ENCODE assay signal across 31 cellular contexts in genomic region chr1:115261511-115261910, GRCh38.
"Had no signal": no experiment of that assay in that cellular context is flagged by ENCODE, and none has a peak within 500 bp of the region (broad histone marks: within the 10 kb centered on the region; RNA-seq: fewer than 3 reads in every experiment).

No MANE protein-coding gene starts in this region.

- H3K4me3 ChIP-seq: adrenal gland, body of pancreas, breast epithelium had no signal

- ATAC-seq: activated CD8-positive, alpha-beta T cell treated with anti-CD3 and anti-CD28 coated beads for 36 hours; activated naive CD4-positive, alpha-beta T cell treated with anti-CD3 and anti-CD28 coated beads, Interleukin-2, amount 50 U/mL, for 72 hours; activated T-cell treated with anti-CD3 and anti-CD28 coated beads, Interleukin-2, amount 50 U/mL, for 4 hours; activated T-cell treated with anti-CD3 and anti-CD28 coated beads, Interleukin-2, amount 50 U/mL, for 72 hours; activated T-helper 17 cell treated with anti-CD3 and anti-CD28 coated beads, Interleukin-2, amount 50 U/mL, for 72 hours; body of pancreas had no signal

- H3K36me3 ChIP-seq: adrenal gland, brain microvascular endothelial cell, breast epithelium had no signal

- DNase-seq: activated B cell treated with CpG ODN at 0.5 μM for 24 hours; activated CD4-positive, alpha-beta memory T cell treated with anti-CD3 and anti-CD28 coated beads for 36 hours; activated CD4-positive, alpha-beta T cell treated with anti-CD3 and anti-CD28 coated beads for 4 hours; activated CD4-positive, alpha-beta T cell treated with anti-CD3 and anti-CD28 coated beads, Interleukin-2, amount 10 ng/mL, durations not matched to agents 24 days and 14 days; activated CD4-positive, alpha-beta T cell treated with anti-CD3 and anti-CD28 coated beads, Interleukin-2, amount 50 U/mL, for 1 hour; activated CD4-positive, alpha-beta T cell treated with anti-CD3 and anti-CD28 coated beads, Interleukin-2, amount 50 U/mL, for 4 hours; activated CD4-positive, CD25-positive, alpha-beta regulatory T cell treated with anti-CD3 and anti-CD28 coated beads, Interleukin-2, amount 50 U/mL, for 72 hours; activated CD8-positive, alpha-beta memory T cell treated with anti-CD3 and anti-CD28 coated beads, Interleukin-2, amount 50 U/mL, for 4 hours; activated CD8-positive, alpha-beta T cell treated with anti-CD3 and anti-CD28 coated beads for 36 hours; activated effector memory CD4-positive, alpha-beta T cell treated with anti-CD3 and anti-CD28 coated beads, Interleukin-2, amount 50 U/mL, for 16 hours; activated gamma-delta T cell treated with Interleukin-2 at 50 U/mL for 16 hours; activated naive CD4-positive, alpha-beta T cell; activated naive CD4-positive, alpha-beta T cell treated with anti-CD3 and anti-CD28 coated beads for 36 hours; activated naive CD4-positive, alpha-beta T cell treated with anti-CD3 and anti-CD28 coated beads, Interleukin-2, amount 50 U/mL, for 16 hours; activated naive CD8-positive, alpha-beta T cell treated with anti-CD3 and anti-CD28 coated beads for 36 hours; activated T-cell treated with anti-CD3 and anti-CD28 coated beads for 4 hours; activated T-cell treated with anti-CD3 and anti-CD28 coated beads, Interleukin-2, amount 50 U/mL, for 1 hour; activated T-cell treated with anti-CD3 and anti-CD28 coated beads, Interleukin-2, amount 50 U/mL, for 4 hours; activated T-cell treated with anti-CD3 and anti-CD28 coated beads, Interleukin-2, amount 50 U/mL, for 72 hours; adrenal gland; amniotic stem cell; aorta; body of pancreas; brain microvascular endothelial cell; central memory CD4-positive, alpha-beta T cell; T-helper 2 cell; T-helper 9 cell had no signal

- H3K27ac ChIP-seq: adrenal gland, body of pancreas, brain microvascular endothelial cell, breast epithelium, VCaP had no signal

- H3K27me3 ChIP-seq: adrenal gland, body of pancreas, brain microvascular endothelial cell, breast epithelium had no signal

- H3K4me1 ChIP-seq: adrenal gland, body of pancreas, breast epithelium had no signal
